15 cellular contexts compared by ENCODE assay signal in the genomic region with DNA sequence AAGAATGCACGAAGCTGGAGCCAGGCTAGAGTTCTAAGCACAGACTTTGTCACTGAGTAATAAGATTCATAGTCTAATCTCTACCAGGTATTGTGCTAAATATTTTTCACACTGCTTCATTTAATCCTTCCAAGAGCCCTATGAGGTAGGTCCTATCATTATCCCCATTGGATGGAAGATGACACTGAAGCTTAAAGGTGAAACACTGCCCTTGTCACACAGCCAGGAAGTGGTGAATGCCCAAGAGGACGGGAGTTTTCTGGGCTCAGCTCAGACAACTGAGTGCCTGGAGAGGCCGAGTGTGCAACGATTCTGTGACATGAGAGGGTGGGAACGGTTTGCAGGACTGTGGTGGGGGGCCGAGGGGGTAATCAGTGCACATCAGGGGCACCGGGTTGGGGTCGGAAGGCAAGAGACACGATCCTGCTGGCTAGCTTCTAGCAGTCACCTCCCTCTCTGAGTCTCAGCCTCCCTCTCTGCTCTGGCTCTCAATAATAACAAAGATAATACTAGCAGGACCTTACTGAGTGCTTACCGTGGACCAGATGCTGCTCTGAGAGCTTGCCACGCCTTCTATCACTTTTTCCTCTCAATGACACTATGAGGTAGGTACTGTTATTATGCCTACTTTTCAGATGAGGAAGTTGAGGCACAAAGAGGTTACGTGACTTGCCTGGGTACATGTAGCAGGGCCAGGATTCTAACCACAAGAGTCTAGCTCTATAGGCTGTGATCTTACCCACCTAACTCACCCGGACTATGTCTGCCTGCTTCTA. TPM values are rescaled to one million over a fixed set of nuclear protein-coding genes. Genes with fewer than 3 reads are reported as not detected.
DNase-seq lines count a peak whose midpoint lies in the region; ATAC-seq and TF ChIP-seq lines count a peak whose summit lies in the region.
"Had no signal": no experiment of that assay in that cellular context is flagged by ENCODE, and none has a peak within 500 bp of the region (broad histone marks: within the 10 kb centered on the region; RNA-seq: fewer than 3 reads in every experiment).

No MANE protein-coding gene starts in this region.

- peaks cover 46% of the 10 kb centered on the region for H3K4me1 Mint-ChIP-seq in CD8-positive, alpha-beta T cell (ENCODE audit: low read depth)
- H3K4me1 Mint-ChIP-seq in activated T-helper 2 cell treated with anti-CD3 and anti-CD28 coated beads, Interferon-gamma antibody, Interleukin-2, Interleukin-4, amounts not matched to agents 10 μg/mL and 5 μg/mL and 100 μg/mL, durations not matched to agents 14 hours and 24 hours and 36 hours (ENCODE audit: low read depth) = peaks cover 28% of the 10 kb centered on the region
- peaks cover 55% of the 10 kb centered on the region for H3K4me1 Mint-ChIP-seq in neural progenitor cell
- H3K4me1 Mint-ChIP-seq: endodermal cell had no signal

- H3K4me3 ChIP-seq in CD8-positive, alpha-beta T cell (ENCODE audit: low read depth, low read length) = peak overlapping the region; percentile 23
- no peak overlapping the region for H3K4me3 ChIP-seq in neural progenitor cell
- H3K4me3 ChIP-seq: K562, mucosa of descending colon had no signal

- no peaks in the 10 kb centered on the region for H3K9me3 Mint-ChIP-seq in CD8-positive, alpha-beta T cell
- no peaks in the 10 kb centered on the region for H3K9me3 Mint-ChIP-seq in activated T-helper 2 cell treated with anti-CD3 and anti-CD28 coated beads, Interferon-gamma antibody, Interleukin-2, Interleukin-4, amounts not matched to agents 10 μg/mL and 5 μg/mL and 100 μg/mL, durations not matched to agents 14 hours and 24 hours and 36 hours
- no peaks in the 10 kb centered on the region for H3K9me3 Mint-ChIP-seq in neural progenitor cell
- H3K9me3 Mint-ChIP-seq: endodermal cell had no signal

- H3K27ac Mint-ChIP-seq in CD8-positive, alpha-beta T cell = peak overlapping the region; percentile 90
- peak overlapping the region; percentile 53 for H3K27ac Mint-ChIP-seq in activated T-helper 2 cell treated with anti-CD3 and anti-CD28 coated beads, Interferon-gamma antibody, Interleukin-2, Interleukin-4, amounts not matched to agents 10 μg/mL and 5 μg/mL and 100 μg/mL, durations not matched to agents 14 hours and 24 hours and 36 hours
- peak overlapping the region; percentile 40 for H3K27ac Mint-ChIP-seq in neural progenitor cell
- H3K27ac Mint-ChIP-seq: endodermal cell had no signal

- H4K20me1 ChIP-seq in neural progenitor cell (ENCODE audit: low read depth) = no peaks in the 10 kb centered on the region

- H3K4me3 Mint-ChIP-seq in CD8-positive, alpha-beta T cell = peak overlapping the region; percentile 75
- peak overlapping the region; percentile 3 for H3K4me3 Mint-ChIP-seq in activated T-helper 2 cell treated with anti-CD3 and anti-CD28 coated beads, Interferon-gamma antibody, Interleukin-2, Interleukin-4, amounts not matched to agents 10 μg/mL and 5 μg/mL and 100 μg/mL, durations not matched to agents 14 hours and 24 hours and 36 hours (ENCODE audit: low read depth)
- H3K4me3 Mint-ChIP-seq in neural progenitor cell = peak overlapping the region; percentile 57
- H3K4me3 Mint-ChIP-seq: endodermal cell had no signal

- H3K9ac ChIP-seq in neural progenitor cell = no peak overlapping the region

- no peaks in the 10 kb centered on the region for H3K9me3 ChIP-seq in CD8-positive, alpha-beta T cell (ENCODE audit: low read length)
- no peaks in the 10 kb centered on the region for H3K9me3 ChIP-seq in neural progenitor cell (ENCODE audit: low read depth)
- H3K9me3 ChIP-seq: mucosa of descending colon had no signal

- no peak overlapping the region for H3K4me2 ChIP-seq in neural progenitor cell

- intact Hi-C loops in CD8-positive, alpha-beta T cell (cut with DNase I, micrococcal nuclease) = loop anchor here in 1 of 2 experiments (5.0 kb wide), 1 partner anchor 1246 kb away; no protein-coding TSS in a partner anchor
- intact Hi-C loops in activated T-helper 2 cell treated with anti-CD3 and anti-CD28 coated beads, Interferon-gamma antibody, Interleukin-2, Interleukin-4, amounts not matched to agents 10 μg/mL and 5 μg/mL and 100 μg/mL, durations not matched to agents 14 hours and 24 hours and 36 hours (cut with micrococcal nuclease) = no loop called here

- H3K79me2 ChIP-seq in neural progenitor cell (ENCODE audit: low read depth) = no peaks in the 10 kb centered on the region

- H3K36me3 ChIP-seq in CD8-positive, alpha-beta T cell (ENCODE audit: insufficient read depth, low read length) = no peaks in the 10 kb centered on the region
- no peaks in the 10 kb centered on the region for H3K36me3 ChIP-seq in neural progenitor cell

- DNase-seq in CD8-positive, alpha-beta T cell = no peak
- no peak for DNase-seq in activated T-helper 2 cell treated with anti-CD3 and anti-CD28 coated beads, Interferon-gamma antibody, Interleukin-2, Interleukin-4, amounts not matched to agents 10 μg/mL and 5 μg/mL and 100 μg/mL, durations not matched to agents 14 hours and 24 hours and 36 hours (ENCODE audit: low spot score)
- no peak for DNase-seq in neural progenitor cell (ENCODE audit: low spot score)
- no peak for DNase-seq in NCI-H2227 treated with DMSO at 0.1 percent for 48 hours (lab: John Stamatoyannopoulos, UW)
- no peak for DNase-seq in NK-92 treated with Interleukin-12 subunit alpha and Interleukin-12 subunit beta, amount 100 ng/mL, for 24 hours (lab: John Stamatoyannopoulos, UW)
- DNase-seq: activated T-cell treated with anti-CD3 and anti-CD28 coated beads, Interleukin-2, amount 50 U/mL, for 1 hour; endodermal cell; mucosa of descending colon; NCI-H1436 treated with DMSO at 0.1 percent for 48 hours; NCI-H526 had no signal

- TF ChIP-seq CTCF in CD8-positive, alpha-beta T cell (IDR thresholded peaks at IDR 0.05) = no peak
- no peak for TF ChIP-seq CTCF in neural progenitor cell (IDR thresholded peaks at IDR 0.05)

- ATAC-seq in CD8-positive, alpha-beta T cell = peak; percentile 32
- ATAC-seq in GM18868 (IDR thresholded peaks at IDR 0.05; ENCODE audit: unreplicated experiment) = peak; percentile 48
- ATAC-seq in GM19397 (IDR thresholded peaks at IDR 0.05; ENCODE audit: unreplicated experiment) = no peak
- ATAC-seq in HG03159 (IDR thresholded peaks at IDR 0.05; ENCODE audit: unreplicated experiment) = no peak
- ATAC-seq: K562, mucosa of descending colon had no signal

- H3K4me1 ChIP-seq in CD8-positive, alpha-beta T cell (ENCODE audit: insufficient read depth, low read length) = peaks cover 49% of the 10 kb centered on the region
- H3K4me1 ChIP-seq in neural progenitor cell = peaks cover 11% of the 10 kb centered on the region

- no peak overlapping the region for H2AFZ ChIP-seq in neural progenitor cell (replicated peaks)

- H3F3A ChIP-seq in neural progenitor cell (ENCODE audit: low read depth) = no peaks in the 10 kb centered on the region

- POLR2A ChIA-PET in CD8-positive, alpha-beta T cell (lab: Charles Lee) = interaction anchor here (1.5 to 1.8 kb wide), 2 partner anchors 22 to 66 kb away, joined by 5 to 6 read pairs; a partner anchor contains a TSS

- H3K27ac ChIP-seq in CD8-positive, alpha-beta T cell (ENCODE audit: low read depth, low read length) = peak overlapping the region; percentile 15
- no peak overlapping the region for H3K27ac ChIP-seq in neural progenitor cell

- CTCF ChIA-PET in CD8-positive, alpha-beta T cell (lab: Charles Lee) = interaction anchor here (1.0 to 3.5 kb wide), 4 partner anchors 10 to 58 kb away, joined by 3 to 23 read pairs (median 4); no protein-coding TSS in a partner anchor

- H3K36me3 Mint-ChIP-seq in CD8-positive, alpha-beta T cell = no peaks in the 10 kb centered on the region
- H3K36me3 Mint-ChIP-seq in activated T-helper 2 cell treated with anti-CD3 and anti-CD28 coated beads, Interferon-gamma antibody, Interleukin-2, Interleukin-4, amounts not matched to agents 10 μg/mL and 5 μg/mL and 100 μg/mL, durations not matched to agents 14 hours and 24 hours and 36 hours (ENCODE audit: low read depth) = no peaks in the 10 kb centered on the region
- H3K36me3 Mint-ChIP-seq in neural progenitor cell = no peaks in the 10 kb centered on the region

- no peaks in the 10 kb centered on the region for H3K27me3 ChIP-seq in CD8-positive, alpha-beta T cell (ENCODE audit: insufficient read depth, low read length)
- H3K27me3 ChIP-seq in neural progenitor cell = peaks cover 5% of the 10 kb centered on the region

- no peaks in the 10 kb centered on the region for H3K27me3 Mint-ChIP-seq in CD8-positive, alpha-beta T cell (ENCODE audit: low read depth)
- H3K27me3 Mint-ChIP-seq in activated T-helper 2 cell treated with anti-CD3 and anti-CD28 coated beads, Interferon-gamma antibody, Interleukin-2, Interleukin-4, amounts not matched to agents 10 μg/mL and 5 μg/mL and 100 μg/mL, durations not matched to agents 14 hours and 24 hours and 36 hours (ENCODE audit: low read depth) = no peaks in the 10 kb centered on the region
- peaks cover 9% of the 10 kb centered on the region for H3K27me3 Mint-ChIP-seq in neural progenitor cell (ENCODE audit: insufficient read depth, low read depth)

RNA-seq across cellular contexts. Expression of a gene that starts 12.4 kb away (rescaled TPM):
- under 1 TPM; 0.31 to 0.35 TPM for total RNA-seq in CD8-positive, alpha-beta T cell
- 0.57 and 0.78 TPM in 2 replicates for total RNA-seq in activated T-helper 2 cell treated with anti-CD3 and anti-CD28 coated beads, Interferon-gamma antibody, Interleukin-2, Interleukin-4, amounts not matched to agents 10 μg/mL and 5 μg/mL and 100 μg/mL, durations not matched to agents 14 hours and 24 hours and 36 hours
- 0.87 TPM in 1 of 2 replicates, not detected in the other for total RNA-seq in neural progenitor cell (ENCODE audit: low replicate concordance)
- total RNA-seq: pulmonary artery endothelial cell had no signal

Comparison
In these comparisons a context has a peak if more than half of its experiments do, and no peak if none do; other contexts are left out.
1. ATAC-seq: peak in CD8-positive, alpha-beta T cell (single experiment) and GM18868 (single experiment); none in GM19397 (single experiment) and HG03159 (single experiment).
2. H3K27ac Mint-ChIP-seq: peak in every context shown above with its lines; median percentile 90 in CD8-positive, alpha-beta T cell; 53 in activated T-helper 2 cell treated with anti-CD3 and anti-CD28 coated beads, Interferon-gamma antibody, Interleukin-2, Interleukin-4, amounts not matched to agents 10 μg/mL and 5 μg/mL and 100 μg/mL, durations not matched to agents 14 hours and 24 hours and 36 hours; 40 in neural progenitor cell.
3. H3K4me3 Mint-ChIP-seq: peak in every context shown above with its lines; median percentile 75 in CD8-positive, alpha-beta T cell; 57 in neural progenitor cell; 3 in activated T-helper 2 cell treated with anti-CD3 and anti-CD28 coated beads, Interferon-gamma antibody, Interleukin-2, Interleukin-4, amounts not matched to agents 10 μg/mL and 5 μg/mL and 100 μg/mL, durations not matched to agents 14 hours and 24 hours and 36 hours.